30 cellular contexts compared by ENCODE assay signal in the genomic region with DNA sequence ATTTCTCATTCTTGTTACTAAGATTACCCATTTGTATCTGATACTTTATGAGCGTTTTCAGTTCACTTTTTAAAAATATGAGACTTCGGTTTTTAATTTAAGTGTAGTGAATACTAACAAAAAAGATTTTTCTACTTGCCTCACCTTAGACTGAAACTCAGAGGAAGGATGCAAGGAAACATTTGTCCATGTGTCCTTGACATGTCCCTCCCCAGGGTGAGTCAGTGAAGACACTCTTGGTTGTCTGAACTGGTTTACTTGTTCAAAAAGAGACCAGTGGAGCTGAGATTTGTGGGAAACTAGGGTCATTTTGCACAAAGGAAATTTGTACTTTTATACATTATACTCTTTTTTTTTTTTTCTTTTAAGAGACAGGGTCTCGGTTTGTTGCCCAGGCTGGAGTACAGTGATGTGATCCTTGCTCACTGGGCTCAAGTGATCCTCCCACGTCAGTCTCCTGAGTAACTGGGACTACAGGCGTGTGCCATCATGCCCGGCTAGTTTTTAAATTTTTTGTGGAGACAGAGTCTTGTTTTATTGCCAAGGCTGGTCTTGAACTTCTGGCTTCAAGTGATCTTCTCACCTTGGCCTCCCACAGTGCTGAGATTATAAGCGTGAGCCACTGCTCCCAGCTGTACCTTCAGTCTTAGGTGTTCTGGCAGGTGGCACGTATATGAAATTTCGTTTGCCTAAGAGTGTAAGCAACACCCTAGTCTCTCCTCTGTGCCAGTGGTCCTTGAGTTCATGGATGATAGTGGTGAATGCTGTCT. TPM values are rescaled to one million over a fixed set of nuclear protein-coding genes. Genes with fewer than 3 reads are reported as not detected.
A peak's percentile ranks its signal among the peaks of the same experiment; 100 is the strongest.
DNase-seq lines count a peak whose midpoint lies in the region; ATAC-seq and TF ChIP-seq lines count a peak whose summit lies in the region.
"Had no signal": no experiment of that assay in that cellular context is flagged by ENCODE, and none has a peak within 500 bp of the region (broad histone marks: within the 10 kb centered on the region; RNA-seq: fewer than 3 reads in every experiment).

No MANE protein-coding gene starts in this region.

- H3K27me3 Mint-ChIP-seq in endothelial cell (ENCODE audit: unreplicated experiment): peaks cover 5% of the 10 kb centered on the region
- H3K27me3 Mint-ChIP-seq: activated naive CD4-positive, alpha-beta T cell treated with anti-CD3 and anti-CD28 coated beads, Interleukin-2, amount 10 ng/mL, durations not matched to agents 7 days and 5 days; CD4-positive, alpha-beta T cell had no signal

- H3K4me2 ChIP-seq in mesenchymal stem cell (ENCODE audit: low read length, poor library complexity, severe bottlenecking): no peak overlapping the region
- H3K4me2 ChIP-seq: A549 had no signal

- no peak overlapping the region for H3K23ac ChIP-seq in mesenchymal stem cell (ENCODE audit: low read length in 2 of 2)

- H3K14ac ChIP-seq in mesenchymal stem cell (ENCODE audit: low read length in 2 of 2): no peak overlapping the region

- peak overlapping the region in 1 of 2 experiments; percentile 37 for H2BK12ac ChIP-seq in mesenchymal stem cell (ENCODE audit: low read length in 2 of 2)

- H3K4me3 ChIP-seq in right cardiac atrium (ENCODE audit: low read length) (no peak overlapping the region), mesenchymal stem cell (ENCODE audit: insufficient read depth in 1 of 2, low read depth in 1 of 2, low read length in 2 of 2) (no peak overlapping the region)
- H3K4me3 ChIP-seq: A549, cardiac muscle cell, colonic mucosa, GM23248, lung, right atrium auricular region, SK-N-MC, thoracic aorta, vagina had no signal

- intact Hi-C loops in right cardiac atrium (cut with DNase I) (loop anchor here in 1 of 4 donors (10.0 kb wide), 1 partner anchor 54 kb away; no protein-coding TSS in a partner anchor), left cardiac atrium (cut with DNase I) (no loop called here)

- H3K4me3 Mint-ChIP-seq in endothelial cell (ENCODE audit: unreplicated experiment): peak overlapping the region; percentile 27
- H3K4me3 Mint-ChIP-seq: activated naive CD4-positive, alpha-beta T cell treated with anti-CD3 and anti-CD28 coated beads, Interleukin-2, amount 10 ng/mL, durations not matched to agents 7 days and 5 days; CD4-positive, alpha-beta T cell; stimulated activated effector memory CD8-positive, alpha-beta T cell treated with anti-CD3 and anti-CD28 coated beads, Interleukin-12 subunit alpha, Interleukin-12 subunit beta, amount 100 ng/mL, for 72 hours; T-helper 1 cell treated with Interleukin-12 subunit alpha and Interleukin-12 subunit beta and Interleukin-4 antibody, amounts not matched to agents 30 μg/mL and 1 μg/mL, for 36 hours had no signal

- H3K27me3 ChIP-seq in right cardiac atrium (ENCODE audit: control insufficient read depth, insufficient read depth) (no peaks in the 10 kb centered on the region), mesenchymal stem cell (ENCODE audit: control insufficient read depth in 1 of 2, insufficient read depth in 1 of 2, low read length in 2 of 2) (no peaks in the 10 kb centered on the region)
- H3K27me3 ChIP-seq: colonic mucosa, right atrium auricular region, vagina had no signal

- no peak overlapping the region for H2BK120ac ChIP-seq in mesenchymal stem cell (ENCODE audit: low read depth, low read length)

- H2BK15ac ChIP-seq in mesenchymal stem cell (ENCODE audit: low read depth, poor library complexity, severe bottlenecking): no peak overlapping the region

- ATAC-seq in right cardiac atrium (no peak), left cardiac atrium (no peak), HG02981 (IDR thresholded peaks at IDR 0.05; ENCODE audit: unreplicated experiment) (no peak)
- ATAC-seq: A549; activated CD4-positive, CD25-positive, alpha-beta regulatory T cell treated with anti-CD3 and anti-CD28 coated beads, Interleukin-2, amount 50 U/mL, for 24 hours; stimulated activated effector memory CD8-positive, alpha-beta T cell treated with anti-CD3 and anti-CD28 coated beads, Interleukin-12 subunit alpha, Interleukin-12 subunit beta, amount 100 ng/mL, for 72 hours had no signal

- H3K27ac Mint-ChIP-seq in endothelial cell (ENCODE audit: unreplicated experiment): no peak overlapping the region
- H3K27ac Mint-ChIP-seq: activated naive CD4-positive, alpha-beta T cell treated with anti-CD3 and anti-CD28 coated beads, Interleukin-2, amount 10 ng/mL, durations not matched to agents 7 days and 5 days; CD4-positive, alpha-beta T cell; stimulated activated effector memory CD8-positive, alpha-beta T cell treated with anti-CD3 and anti-CD28 coated beads, Interleukin-12 subunit alpha, Interleukin-12 subunit beta, amount 100 ng/mL, for 72 hours; T-helper 1 cell treated with Interleukin-12 subunit alpha and Interleukin-12 subunit beta and Interleukin-4 antibody, amounts not matched to agents 30 μg/mL and 1 μg/mL, for 36 hours had no signal

- H3K4me1 ChIP-seq in right cardiac atrium (ENCODE audit: control insufficient read depth, insufficient read depth, low read length) (peaks cover 21% of the 10 kb centered on the region), mesenchymal stem cell (ENCODE audit: control insufficient read depth, insufficient read depth, low read depth, low read length) (peaks cover 9% of the 10 kb centered on the region)
- H3K4me1 ChIP-seq: colonic mucosa had no signal

- no peak overlapping the region for H3K9ac ChIP-seq in mesenchymal stem cell (ENCODE audit: low read length)
- H3K9ac ChIP-seq: GM23248 had no signal

- peak overlapping the region; percentile 18 to 41 for H3K18ac ChIP-seq in mesenchymal stem cell (ENCODE audit: low read depth in 1 of 2, low read length in 2 of 2)

- H4K91ac ChIP-seq in mesenchymal stem cell (ENCODE audit: low read length): peak overlapping the region; percentile 49

- H3K27ac ChIP-seq in right cardiac atrium (ENCODE audit: low read length) (peak overlapping the region; percentile 52), mesenchymal stem cell (ENCODE audit: low read length, poor library complexity, severe bottlenecking) (no peak overlapping the region)
- H3K27ac ChIP-seq: A549, cardiac muscle cell, colonic mucosa, GM23248, SK-N-MC, thoracic aorta, vagina had no signal

- no peak for TF ChIP-seq CTCF in endothelial cell (IDR thresholded peaks at IDR 0.05; ENCODE audit: unreplicated experiment)

- peaks cover 39% of the 10 kb centered on the region for H3K36me3 Mint-ChIP-seq in endothelial cell (ENCODE audit: low read depth, unreplicated experiment)
- H3K36me3 Mint-ChIP-seq: stimulated activated effector memory CD8-positive, alpha-beta T cell treated with anti-CD3 and anti-CD28 coated beads, Interleukin-12 subunit alpha, Interleukin-12 subunit beta, amount 100 ng/mL, for 72 hours had no signal

- WGBS in right cardiac atrium: 92% methylated on average over 9 of the region's 9 CpGs
- WGBS in mesenchymal stem cell: 90% methylated on average over 7 of the region's 9 CpGs

- H3K9me3 Mint-ChIP-seq in endothelial cell (ENCODE audit: unreplicated experiment): no peaks in the 10 kb centered on the region
- H3K9me3 Mint-ChIP-seq: activated naive CD4-positive, alpha-beta T cell treated with anti-CD3 and anti-CD28 coated beads, Interleukin-2, amount 10 ng/mL, durations not matched to agents 7 days and 5 days; CD4-positive, alpha-beta T cell; stimulated activated effector memory CD8-positive, alpha-beta T cell treated with anti-CD3 and anti-CD28 coated beads, Interleukin-12 subunit alpha, Interleukin-12 subunit beta, amount 100 ng/mL, for 72 hours; T-helper 1 cell treated with Interleukin-12 subunit alpha and Interleukin-12 subunit beta and Interleukin-4 antibody, amounts not matched to agents 30 μg/mL and 1 μg/mL, for 36 hours had no signal

- H2BK5ac ChIP-seq in mesenchymal stem cell (ENCODE audit: low read depth, low read length, poor library complexity, severe bottlenecking): no peak overlapping the region

- peaks cover 8 to 70% of the 10 kb centered on the region in 2 experiments for H3K36me3 ChIP-seq in mesenchymal stem cell (ENCODE audit: control insufficient read depth in 1 of 2, insufficient read depth in 2 of 2, low read depth in 1 of 2, low read length in 2 of 2)
- H3K36me3 ChIP-seq: cardiac muscle cell, colonic mucosa, vagina had no signal

- H3K4ac ChIP-seq in mesenchymal stem cell (ENCODE audit: low read depth in 1 of 2, low read length in 2 of 2): no peak overlapping the region

- DNase-seq in right cardiac atrium (no peak), left cardiac atrium (no peak), endothelial cell (ENCODE audit: low spot score) (no peak), mesenchymal stem cell (no peak), hepatic stellate cell (ENCODE audit: low spot score) (no peak), GF-D8 (lab: John Stamatoyannopoulos, UW) (no peak), NCI-H2081 treated with DMSO at 0.1 percent for 48 hours (lab: John Stamatoyannopoulos, UW) (no peak)
- DNase-seq: activated CD4-positive, alpha-beta T cell treated with anti-CD3 and anti-CD28 coated beads, Interleukin-2, amount 50 U/mL, for 48 hours; activated naive CD4-positive, alpha-beta T cell treated with anti-CD3 and anti-CD28 coated beads, Interleukin-2, amount 10 ng/mL, durations not matched to agents 7 days and 5 days; AML-193; CD4-positive, alpha-beta T cell; colonic mucosa; effector CD8-positive, alpha-beta T cell; GM23248; Karpas-422; NCI-H1694 treated with DMSO at 0.1 percent for 48 hours; NCI-H2227 treated with DMSO at 0.1 percent for 48 hours; NCI-H748 treated with DMSO at 0.1 percent for 48 hours; stimulated activated CD4-positive, alpha-beta T cell treated with anti-CD3 and anti-CD28 coated beads, Interleukin-4, amount 100 ng/mL, for 24 hours had no signal

- H3K9me3 ChIP-seq in right cardiac atrium (ENCODE audit: control insufficient read depth, low read length) (no peaks in the 10 kb centered on the region), mesenchymal stem cell (ENCODE audit: control insufficient read depth, low read length) (no peaks in the 10 kb centered on the region)
- H3K9me3 ChIP-seq: A549, colonic mucosa, right atrium auricular region, thoracic aorta, vagina had no signal

- no peak overlapping the region for H2AFZ ChIP-seq in mesenchymal stem cell (ENCODE audit: low read depth, low read length)
- H2AFZ ChIP-seq: GM23248 had no signal

- peaks cover 71% of the 10 kb centered on the region for H3K4me1 Mint-ChIP-seq in endothelial cell (ENCODE audit: unreplicated experiment)
- H3K4me1 Mint-ChIP-seq: stimulated activated effector memory CD8-positive, alpha-beta T cell treated with anti-CD3 and anti-CD28 coated beads, Interleukin-12 subunit alpha, Interleukin-12 subunit beta, amount 100 ng/mL, for 72 hours had no signal

- no peak overlapping the region for H2AK5ac ChIP-seq in mesenchymal stem cell (ENCODE audit: low read length, severe bottlenecking)

- H4K8ac ChIP-seq in mesenchymal stem cell (ENCODE audit: low read length): peak overlapping the region; percentile 56

- peaks cover 23% of the 10 kb centered on the region for H3K79me1 ChIP-seq in mesenchymal stem cell (replicated peaks; ENCODE audit: low read length, poor library complexity, severe bottlenecking)

RNA-seq across cellular contexts. Expression of a gene that starts 56.7 kb away (rescaled TPM):
- 100 to 1,000 TPM in 2 of 4 donors, 10 to 100 TPM in 2; 72.4 to 176 (median 94.8) TPM for total RNA-seq in right cardiac atrium
- 26.4 TPM for polyA plus RNA-seq in right cardiac atrium
- total RNA-seq in left cardiac atrium: 100 to 1,000 TPM in 1 of 2 donors, 10 to 100 TPM in 1; 92.7 to 123 TPM
- total RNA-seq in endothelial cell (ENCODE audit: unreplicated experiment): 184 TPM
- polyA plus RNA-seq in mesenchymal stem cell (2013, experiment 1 of 2): 47.8 TPM
- 46.7 TPM for polyA plus RNA-seq in mesenchymal stem cell (2013, experiment 2 of 2)
